In genomic region chr6:111715321-111715720, GRCh38 we compare ENCODE assay signal across 12 cellular contexts.
DNase-seq lines count a peak whose midpoint lies in the region; ATAC-seq and TF ChIP-seq lines count a peak whose summit lies in the region.
"Had no signal": no experiment of that assay in that cellular context is flagged by ENCODE, and none has a peak within 500 bp of the region (broad histone marks: within the 10 kb centered on the region; RNA-seq: fewer than 3 reads in every experiment).

No MANE protein-coding gene starts in this region.

- no peak for TF ChIP-seq POLR2A in erythroblast (IDR thresholded peaks at IDR 0.05; ENCODE audit: low read length)

- H3K4me3 Mint-ChIP-seq in CD4-positive, CD25-positive, alpha-beta regulatory T cell: peak overlapping the region in 3 of 4 donors; percentile 60 to 77 (median 69)
- peak overlapping the region; percentile 0 for H3K4me3 Mint-ChIP-seq in activated CD8-positive, alpha-beta memory T cell treated with anti-CD3 and anti-CD28 coated beads, Interleukin-2, amount 10 ng/mL, durations not matched to agents 7 days and 5 days
- H3K4me3 Mint-ChIP-seq in immature natural killer cell: peak overlapping the region; percentile 75 to 86 (median 84)

- ATAC-seq in CD4-positive, CD25-positive, alpha-beta regulatory T cell (ENCODE audit: low read depth in 2 of 2): peak; percentile 73 to 80
- ATAC-seq in activated CD8-positive, alpha-beta memory T cell treated with anti-CD3 and anti-CD28 coated beads, Interleukin-2, amount 10 ng/mL, durations not matched to agents 7 days and 5 days: peak; percentile 66
- ATAC-seq in HG03139 (IDR thresholded peaks at IDR 0.05; ENCODE audit: unreplicated experiment): no peak

- peaks cover 78% of the 10 kb centered on the region for H3K36me3 ChIP-seq in CD4-positive, CD25-positive, alpha-beta regulatory T cell (ENCODE audit: control insufficient read depth, insufficient read depth, low read length)
- H3K36me3 ChIP-seq in H7 (replicated peaks; ENCODE audit: control insufficient read depth, insufficient read depth, low read length): peaks cover 6% of the 10 kb centered on the region

- peak; percentile 22 to 89 (median 57) for DNase-seq in CD4-positive, CD25-positive, alpha-beta regulatory T cell
- DNase-seq in NCI-H187 (lab: John Stamatoyannopoulos, UW) (peak; percentile 54 to 84), immature natural killer cell (no peak), dermis blood vessel endothelial cell (no peak), erythroblast (lab: John Stamatoyannopoulos, UW) (no peak), H7 (no peak)
- peak; percentile 55 for DNase-seq in activated CD8-positive, alpha-beta memory T cell treated with anti-CD3 and anti-CD28 coated beads, Interleukin-2, amount 10 ng/mL, durations not matched to agents 7 days and 5 days
- DNase-seq: small intestine had no signal

- H3K4me1 ChIP-seq in CD4-positive, CD25-positive, alpha-beta regulatory T cell (ENCODE audit: control insufficient read depth, insufficient read depth, low read length, poor library complexity, severe bottlenecking): peaks cover 55% of the 10 kb centered on the region

- H3K27me3 ChIP-seq in CD4-positive, CD25-positive, alpha-beta regulatory T cell (ENCODE audit: control insufficient read depth, insufficient read depth, low read length): no peaks in the 10 kb centered on the region
- no peaks in the 10 kb centered on the region for H3K27me3 ChIP-seq in H7 (ENCODE audit: control insufficient read depth, insufficient read depth, low read length)
- H3K27me3 ChIP-seq: hepatocyte, SJSA1 had no signal

- peak overlapping the region; percentile 70 for H3K27ac ChIP-seq in CD4-positive, CD25-positive, alpha-beta regulatory T cell (ENCODE audit: insufficient read depth, low read length, poor library complexity, severe bottlenecking)
- H3K27ac ChIP-seq: C4-2B, hepatocyte, SJSA1 had no signal

- H3K4me3 ChIP-seq in CD4-positive, CD25-positive, alpha-beta regulatory T cell (ENCODE audit: low read depth, low read length): peak overlapping the region; percentile 49
- no peak overlapping the region for H3K4me3 ChIP-seq in H7 (ENCODE audit: insufficient read depth, low read depth, low read length)
- H3K4me3 ChIP-seq: hepatocyte, SJSA1 had no signal

- CTCF ChIA-PET in activated CD8-positive, alpha-beta memory T cell treated with anti-CD3 and anti-CD28 coated beads, Interleukin-2, amount 10 ng/mL, durations not matched to agents 7 days and 5 days (lab: Charles Lee): interaction anchor here (1.2 kb wide), 1 partner anchor 328 kb away, joined by 4 read pairs; no protein-coding TSS in a partner anchor

- peaks cover 72% of the 10 kb centered on the region for H3K36me3 Mint-ChIP-seq in CD4-positive, CD25-positive, alpha-beta regulatory T cell
- peaks cover 66% of the 10 kb centered on the region for H3K36me3 Mint-ChIP-seq in activated CD8-positive, alpha-beta memory T cell treated with anti-CD3 and anti-CD28 coated beads, Interleukin-2, amount 10 ng/mL, durations not matched to agents 7 days and 5 days
- H3K36me3 Mint-ChIP-seq in immature natural killer cell: peaks cover 37 to 70% (median 43%) of the 10 kb centered on the region in 3 donors

- H3K27me3 Mint-ChIP-seq in CD4-positive, CD25-positive, alpha-beta regulatory T cell: no peaks in the 10 kb centered on the region
- no peaks in the 10 kb centered on the region for H3K27me3 Mint-ChIP-seq in activated CD8-positive, alpha-beta memory T cell treated with anti-CD3 and anti-CD28 coated beads, Interleukin-2, amount 10 ng/mL, durations not matched to agents 7 days and 5 days
- H3K27me3 Mint-ChIP-seq in immature natural killer cell (ENCODE audit: low read depth in 3 of 3): peaks cover 7 to 24% (median 16%) of the 10 kb centered on the region in 3 donors

- H3K4me1 Mint-ChIP-seq in CD4-positive, CD25-positive, alpha-beta regulatory T cell: peaks cover 16 to 86% (median 50%) of the 10 kb centered on the region in 4 donors
- H3K4me1 Mint-ChIP-seq in activated CD8-positive, alpha-beta memory T cell treated with anti-CD3 and anti-CD28 coated beads, Interleukin-2, amount 10 ng/mL, durations not matched to agents 7 days and 5 days: peaks cover 65% of the 10 kb centered on the region
- H3K4me1 Mint-ChIP-seq in immature natural killer cell: peaks cover 86 to 88% of the 10 kb centered on the region in 2 donors

- H3K27ac Mint-ChIP-seq in CD4-positive, CD25-positive, alpha-beta regulatory T cell: peak overlapping the region; percentile 90 to 98 (median 91)
- H3K27ac Mint-ChIP-seq in activated CD8-positive, alpha-beta memory T cell treated with anti-CD3 and anti-CD28 coated beads, Interleukin-2, amount 10 ng/mL, durations not matched to agents 7 days and 5 days: peak overlapping the region; percentile 90
- peak overlapping the region; percentile 94 to 100 (median 97) for H3K27ac Mint-ChIP-seq in immature natural killer cell

- no peaks in the 10 kb centered on the region for H3K9me3 ChIP-seq in CD4-positive, CD25-positive, alpha-beta regulatory T cell (ENCODE audit: control insufficient read depth in 2 of 2, low read length in 2 of 2)
- H3K9me3 ChIP-seq: SJSA1 had no signal

- H3K9me3 Mint-ChIP-seq in CD4-positive, CD25-positive, alpha-beta regulatory T cell: no peaks in the 10 kb centered on the region
- H3K9me3 Mint-ChIP-seq in activated CD8-positive, alpha-beta memory T cell treated with anti-CD3 and anti-CD28 coated beads, Interleukin-2, amount 10 ng/mL, durations not matched to agents 7 days and 5 days (ENCODE audit: low read depth): no peaks in the 10 kb centered on the region
- H3K9me3 Mint-ChIP-seq in immature natural killer cell: no peaks in the 10 kb centered on the region

Comparison
In these comparisons a context has a peak if more than half of its experiments do, and no peak if none do; other contexts are left out.
1. DNase-seq: peak in CD4-positive, CD25-positive, alpha-beta regulatory T cell (3 of 3), NCI-H187 (2 of 2) and activated CD8-positive, alpha-beta memory T cell treated with anti-CD3 and anti-CD28 coated beads, Interleukin-2, amount 10 ng/mL, durations not matched to agents 7 days and 5 days (single experiment); none in immature natural killer cell (0 of 3), dermis blood vessel endothelial cell (single experiment), erythroblast (0 of 2) and H7 (single experiment).
2. H3K4me3 Mint-ChIP-seq: peak in every context shown above with its lines; median percentile 84 in immature natural killer cell; 69 in CD4-positive, CD25-positive, alpha-beta regulatory T cell; 0 in activated CD8-positive, alpha-beta memory T cell treated with anti-CD3 and anti-CD28 coated beads, Interleukin-2, amount 10 ng/mL, durations not matched to agents 7 days and 5 days.
3. Peak in every context shown above with its lines, with median percentiles within 50 percentile points of each other: H3K27ac Mint-ChIP-seq.